In the genomic region with DNA sequence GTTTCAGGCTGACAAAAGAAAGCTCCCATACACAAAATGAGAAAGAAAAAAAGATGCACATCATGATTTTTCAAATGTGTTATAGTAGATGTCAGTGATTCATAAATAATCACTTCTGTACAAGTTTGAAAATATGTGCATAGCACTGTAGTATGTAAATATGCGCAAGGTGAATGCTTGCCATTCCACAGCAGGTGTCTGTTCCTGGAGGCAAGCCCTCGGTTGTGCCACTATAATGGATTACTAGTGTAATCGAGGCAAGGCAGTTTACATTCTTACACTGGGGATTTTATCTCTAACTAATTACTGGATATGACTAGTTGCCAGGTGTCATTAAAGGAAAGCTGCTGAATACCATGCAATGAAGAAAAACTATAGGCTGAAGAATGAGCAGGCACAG, we compare ENCODE assay signal across 8 cellular contexts.
"Had no signal": no experiment of that assay in that cellular context is flagged by ENCODE, and none has a peak within 500 bp of the region (broad histone marks: within the 10 kb centered on the region; RNA-seq: fewer than 3 reads in every experiment).

No MANE protein-coding gene starts in this region.

- H3K27ac Mint-ChIP-seq: HFFc6 had no signal

- H3K4me3 Mint-ChIP-seq: HFFc6 had no signal

- H3K36me3 ChIP-seq: HAP-1 had no signal

- DNase-seq: GM23248, GOT3, H7, HFFc6, IMR-90 had no signal

- H3K27ac ChIP-seq: GM23248 had no signal

- H3K9me3 ChIP-seq: HAP-1 had no signal

- H3K4me1 ChIP-seq: HAP-1 had no signal

- H3K9me3 Mint-ChIP-seq: HFFc6 had no signal

- ATAC-seq: HCT116 had no signal

- H3K4me3 ChIP-seq: GM23248, HAP-1 had no signal

- FAIRE-seq: HTR-8/SVneo had no signal
